ENCODE assay signal across 18 cellular contexts in genomic region chr1:242530761-242531160, GRCh38. TPM values are rescaled to one million over a fixed set of nuclear protein-coding genes. Genes with fewer than 3 reads are reported as not detected.
DNase-seq lines count a peak whose midpoint lies in the region; ATAC-seq, FAIRE-seq and TF ChIP-seq lines count a peak whose summit lies in the region.
"Had no signal": no experiment of that assay in that cellular context is flagged by ENCODE, and none has a peak within 500 bp of the region (broad histone marks: within the 10 kb centered on the region; RNA-seq: fewer than 3 reads in every experiment).

No MANE protein-coding gene starts in this region.

- no peaks in the 10 kb centered on the region for H3K36me3 Mint-ChIP-seq in activated naive CD8-positive, alpha-beta T cell treated with anti-CD3 and anti-CD28 coated beads for 36 hours

- POLR2A ChIA-PET in A549 (lab: Yijun Ruan, JAX) = no interaction called here

- TF ChIP-seq CTCF in A549 (IDR thresholded peaks at IDR 0.05) (no peak), RWPE2 (IDR thresholded peaks at IDR 0.05; ENCODE audit: poor library complexity, severe bottlenecking) (no peak), osteoblast (IDR thresholded peaks at IDR 0.05; ENCODE audit: extremely low read depth, low read depth, low read length) (no peak)

- TF ChIP-seq EP300 in A549 (IDR thresholded peaks at IDR 0.05) = no peak

- no peak overlapping the region for H3K4me3 Mint-ChIP-seq in activated naive CD8-positive, alpha-beta T cell treated with anti-CD3 and anti-CD28 coated beads for 36 hours

- H3K4me2 ChIP-seq in A549 = no peak overlapping the region
- H3K4me2 ChIP-seq in osteoblast (ENCODE audit: insufficient read depth, low read length) = no peak overlapping the region

- no peaks in the 10 kb centered on the region for H3K79me2 ChIP-seq in osteoblast (ENCODE audit: insufficient read depth, low read length)

- TF ChIP-seq RAD21 in A549 (conservative IDR thresholded peaks at IDR 0.05 in 1 of 2, IDR thresholded peaks at IDR 0.05 in 1 of 2) = no peak

- H3K36me3 ChIP-seq in RWPE2 (ENCODE audit: low read depth) = no peaks in the 10 kb centered on the region
- no peaks in the 10 kb centered on the region for H3K36me3 ChIP-seq in osteoblast (ENCODE audit: insufficient read depth, low read length)
- H3K36me3 ChIP-seq: HAP-1 had no signal

- H2AFZ ChIP-seq in osteoblast (ENCODE audit: low read length) = no peak overlapping the region

- H3K9me3 ChIP-seq in A549 = no peaks in the 10 kb centered on the region
- no peaks in the 10 kb centered on the region for H3K9me3 ChIP-seq in RWPE2 (ENCODE audit: severe bottlenecking)
- H3K9me3 ChIP-seq in osteoblast (ENCODE audit: low read depth, low read length) = no peaks in the 10 kb centered on the region
- H3K9me3 ChIP-seq: HAP-1 had no signal

- H3K4me1 ChIP-seq in A549 = no peaks in the 10 kb centered on the region
- peaks cover 17% of the 10 kb centered on the region for H3K4me1 ChIP-seq in RWPE2 (ENCODE audit: insufficient read depth, poor library complexity, severe bottlenecking)
- H3K4me1 ChIP-seq in osteoblast (ENCODE audit: insufficient read depth, low read length) = no peaks in the 10 kb centered on the region

- no peak for FAIRE-seq in A549 (lab: Jason Lieb, UNC)

- no peak overlapping the region for H3K27ac Mint-ChIP-seq in activated naive CD8-positive, alpha-beta T cell treated with anti-CD3 and anti-CD28 coated beads for 36 hours

- H3K27me3 ChIP-seq in RWPE2 (ENCODE audit: insufficient read depth, poor library complexity, severe bottlenecking) (no peaks in the 10 kb centered on the region), osteoblast (ENCODE audit: insufficient read depth, low read length) (peaks cover 4% of the 10 kb centered on the region)

- H3K27me3 Mint-ChIP-seq in activated naive CD8-positive, alpha-beta T cell treated with anti-CD3 and anti-CD28 coated beads for 36 hours = peaks cover 30% of the 10 kb centered on the region

- H3K4me1 Mint-ChIP-seq in activated naive CD8-positive, alpha-beta T cell treated with anti-CD3 and anti-CD28 coated beads for 36 hours = no peaks in the 10 kb centered on the region

- CTCF ChIA-PET in A549 (lab: Yijun Ruan, JAX) = no interaction called here

- no peaks in the 10 kb centered on the region for H3K9me3 Mint-ChIP-seq in activated naive CD8-positive, alpha-beta T cell treated with anti-CD3 and anti-CD28 coated beads for 36 hours

- no peak for TF ChIP-seq POLR2A in A549 (IDR thresholded peaks at IDR 0.05; ENCODE audit: low read length)

- H4K20me1 ChIP-seq in osteoblast (ENCODE audit: insufficient read depth, low read length) = no peaks in the 10 kb centered on the region

- DNase-seq in A549 (ENCODE audit: low read depth in 1 of 2, low spot score in 1 of 2) (peak in 1 of 2 experiments; percentile 7), RWPE2 (ENCODE audit: low spot score) (no peak), epithelial cell of prostate (ENCODE audit: low read depth, low spot score) (peak; percentile 81), osteoblast (ENCODE audit: insufficient read length, low spot score, missing footprints) (peak; percentile 70), D341Med (ENCODE audit: low spot score) (no peak), UCSD-AML1 (lab: John Stamatoyannopoulos, UW; ENCODE audit: unreplicated experiment) (no peak)
- DNase-seq in activated naive CD8-positive, alpha-beta T cell treated with anti-CD3 and anti-CD28 coated beads for 36 hours = no peak
- DNase-seq: 8988T, IMR-90, Kasumi-1, NCI-H1417 treated with DMSO at 0.1 percent for 48 hours, NCI-H2029, NCI-H2171 treated with DMSO at 0.1 percent for 48 hours, NCI-H510A, OCI-M1 had no signal

- H3K4me3 ChIP-seq in A549 (no peak overlapping the region), RWPE2 (ENCODE audit: severe bottlenecking) (no peak overlapping the region), osteoblast (ENCODE audit: insufficient read depth, low read length) (no peak overlapping the region)
- H3K4me3 ChIP-seq: HAP-1 had no signal

- ATAC-seq in A549 (no peak), RWPE2 (ENCODE audit: low read depth) (peak; percentile 98), GM21717 (IDR thresholded peaks at IDR 0.05; ENCODE audit: unreplicated experiment) (no peak)

- H3K27ac ChIP-seq in A549 (no peak overlapping the region; a peak in 1 of 6 replicates), RWPE2 (ENCODE audit: poor library complexity, severe bottlenecking) (peak overlapping the region; percentile 88), epithelial cell of prostate (peak overlapping the region; percentile 83), osteoblast (ENCODE audit: low read depth, low read length) (no peak overlapping the region)
- H3K27ac ChIP-seq: C4-2B had no signal

- WGBS in A549 (ENCODE audit: missing lambda C conversion rate) = 9% methylated on average over 1 of the region's 1 CpG

TF ChIP-seq in A549, 52 proteins besides CTCF, POLR2A, EP300 and RAD21:
- TF ChIP-seq SMC3 (IDR thresholded peaks at IDR 0.05) (no peak), ZNF302 (CRISPR knock-in tag; IDR thresholded peaks at IDR 0.05) (no peak), HOXB13 (CRISPR knock-in tag; IDR thresholded peaks at IDR 0.05; ENCODE audit: low read depth) (no peak), FOSL2 (IDR thresholded peaks at IDR 0.05) (no peak), FOSL2 (CRISPR knock-in tag; IDR thresholded peaks at IDR 0.05) (peak; percentile 12; the same call in 1 of the 2 replicates)
- TF ChIP-seq, protein P1, sequence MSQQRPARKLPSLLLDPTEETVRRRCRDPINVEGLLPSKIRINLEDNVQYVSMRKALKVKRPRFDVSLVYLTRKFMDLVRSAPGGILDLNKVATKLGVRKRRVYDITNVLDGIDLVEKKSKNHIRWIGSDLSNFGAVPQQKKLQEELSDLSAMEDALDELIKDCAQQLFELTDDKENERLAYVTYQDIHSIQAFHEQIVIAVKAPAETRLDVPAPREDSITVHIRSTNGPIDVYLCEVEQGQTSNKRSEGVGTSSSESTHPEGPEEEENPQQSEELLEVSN (IDR thresholded peaks at IDR 0.05; ENCODE audit: borderline replicate concordance, low read depth) = no peak

RNA-seq across cellular contexts. Expression of gene PLD5, which starts 6.3 kb away (rescaled TPM):
- polyA plus RNA-seq in A549 (2011; rRNA removed) (1.7 and 2.4 TPM in 2 replicates), A549 (2017; fragmentation: RNase III; extraction: RNeasy Plus Mini Kit Qiagen cat#74134 plus additional on column Dnase treatment) (1.5 to 1.6 TPM (median 1.5 TPM) in 3 replicates)
- 0.32 and 0.36 TPM in 2 replicates for polyA plus RNA-seq in A549 (2012; cell fraction: cytosol; rRNA removed)
- polyA plus RNA-seq in A549 (2012; cell fraction: nucleus; rRNA removed) = 0.33 and 0.58 TPM in 2 replicates
- 1.4 and 2.1 TPM in 2 replicates for polyA minus RNA-seq in A549 (2011; rRNA and poly(A)+ RNA removed)
- not detected in 2 replicates for total RNA-seq in osteoblast
- total RNA-seq in activated naive CD8-positive, alpha-beta T cell treated with anti-CD3 and anti-CD28 coated beads for 36 hours = not detected
- total RNA-seq: IMR-90 had no signal
- polyA plus RNA-seq: IMR-90 had no signal

Comparison
In these comparisons a context has a peak if more than half of its experiments do, and no peak if none do; other contexts are left out.
1. DNase-seq: peak in epithelial cell of prostate (single experiment) and osteoblast (single experiment); none in RWPE2 (single experiment), activated naive CD8-positive, alpha-beta T cell treated with anti-CD3 and anti-CD28 coated beads for 36 hours (single experiment), D341Med (single experiment) and UCSD-AML1 (single experiment).
2. H3K27ac ChIP-seq: peak in RWPE2 (single experiment) and epithelial cell of prostate (single experiment); none in A549 (0 of 2) and osteoblast (single experiment).